In the genomic region with DNA sequence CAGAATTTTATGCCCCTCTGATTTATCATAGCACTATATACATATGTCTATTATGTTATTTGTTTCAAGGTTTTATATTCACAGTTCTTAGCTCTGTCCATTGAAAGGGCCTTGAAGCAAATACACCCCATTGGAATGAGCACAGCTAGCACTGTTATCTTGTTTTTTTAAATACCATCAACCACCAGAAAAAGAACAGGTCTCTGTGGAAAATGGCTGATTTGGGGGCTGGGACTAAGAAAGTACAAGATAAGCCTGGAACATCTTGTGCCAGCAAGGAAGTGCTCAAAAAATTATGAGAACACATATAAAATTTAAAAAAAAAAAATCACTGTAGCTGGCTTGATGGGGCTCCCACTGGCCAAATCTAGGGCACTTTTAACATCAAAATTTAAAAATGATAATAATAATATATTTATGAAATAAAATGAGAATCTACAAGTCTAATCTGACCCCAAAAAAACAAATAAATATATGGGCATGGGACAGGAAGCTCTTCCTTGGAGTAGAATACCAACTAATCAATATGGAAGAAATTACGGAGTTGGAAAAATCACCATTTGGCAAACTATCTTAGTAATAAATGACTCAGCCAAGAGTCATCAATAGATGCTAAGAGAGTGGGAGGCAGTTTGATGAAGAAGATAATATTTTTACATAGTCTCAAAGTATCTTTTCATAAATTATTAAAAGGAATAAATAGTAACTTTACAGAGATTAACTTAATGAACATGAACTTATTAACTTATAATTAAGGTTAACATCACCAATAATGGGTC, we compare ENCODE assay signal across 20 cellular contexts. TPM values are rescaled to one million over a fixed set of nuclear protein-coding genes. Genes with fewer than 3 reads are reported as not detected.
DNase-seq lines count a peak whose midpoint lies in the region; ATAC-seq, FAIRE-seq and TF ChIP-seq lines count a peak whose summit lies in the region.
"Had no signal": no experiment of that assay in that cellular context is flagged by ENCODE, and none has a peak within 500 bp of the region (broad histone marks: within the 10 kb centered on the region; RNA-seq: fewer than 3 reads in every experiment).

No MANE protein-coding gene starts in this region.

- H3K27me3 Mint-ChIP-seq in activated CD4-positive, alpha-beta T cell treated with anti-CD3 and anti-CD28 coated beads, Interleukin-2, amount 10 ng/mL, durations not matched to agents 24 days and 14 days: no peaks in the 10 kb centered on the region
- H3K27me3 Mint-ChIP-seq: B cell; CD4-positive, CD25-positive, alpha-beta regulatory T cell had no signal

- peaks cover 22% of the 10 kb centered on the region for H3K36me3 Mint-ChIP-seq in activated CD4-positive, alpha-beta T cell treated with anti-CD3 and anti-CD28 coated beads, Interleukin-2, amount 10 ng/mL, durations not matched to agents 24 days and 14 days (ENCODE audit: low read depth)

- peaks cover 2% of the 10 kb centered on the region for H3K4me1 Mint-ChIP-seq in activated CD4-positive, alpha-beta T cell treated with anti-CD3 and anti-CD28 coated beads, Interleukin-2, amount 10 ng/mL, durations not matched to agents 24 days and 14 days
- H3K4me1 Mint-ChIP-seq: B cell had no signal

- H3K79me2 ChIP-seq in HCT116 (ENCODE audit: insufficient read depth, low read length): peaks cover 7% of the 10 kb centered on the region; the same call in 1 of the 2 replicates

- no peak overlapping the region for H3K4me3 Mint-ChIP-seq in activated CD4-positive, alpha-beta T cell treated with anti-CD3 and anti-CD28 coated beads, Interleukin-2, amount 10 ng/mL, durations not matched to agents 24 days and 14 days
- H3K4me3 Mint-ChIP-seq: B cell; CD4-positive, CD25-positive, alpha-beta regulatory T cell had no signal

- TF ChIP-seq CTCF in HCT116 (IDR thresholded peaks at IDR 0.05 in 2 of 3, conservative IDR thresholded peaks at IDR 0.05 in 1 of 3; ENCODE audit: borderline replicate concordance in 1 of 3, insufficient read depth in 1 of 3, low read depth in 2 of 3, low read length in 2 of 3) (no peak), fibroblast of mammary gland (conservative IDR thresholded peaks at IDR 0.05; ENCODE audit: control insufficient read depth, insufficient read depth, low read depth, low read length) (no peak), D721Med (IDR thresholded peaks at IDR 0.05; ENCODE audit: insufficient read depth, missing control alignments) (no peak)

- no TSS peak for BruUV-seq in HCT116 (replicated peaks; lab: Mats Ljungman, UMichigan)

- no peaks in the 10 kb centered on the region for H3K27me3 ChIP-seq in HCT116 (ENCODE audit: insufficient read depth, low read length)
- no peaks in the 10 kb centered on the region for H3K27me3 ChIP-seq in skeletal muscle satellite cell (ENCODE audit: control insufficient read depth, insufficient read depth, low read length)

- no peaks in the 10 kb centered on the region for H3K9me3 Mint-ChIP-seq in activated CD4-positive, alpha-beta T cell treated with anti-CD3 and anti-CD28 coated beads, Interleukin-2, amount 10 ng/mL, durations not matched to agents 24 days and 14 days
- H3K9me3 Mint-ChIP-seq: CD4-positive, CD25-positive, alpha-beta regulatory T cell had no signal

- H3K27ac ChIP-seq in HCT116 (ENCODE audit: low read depth, low read length): no peak overlapping the region
- H3K27ac ChIP-seq: SK-N-MC had no signal

- H3K4me2 ChIP-seq in HCT116 (ENCODE audit: low read length) (no peak overlapping the region), skeletal muscle satellite cell (ENCODE audit: low read length) (peak overlapping the region; percentile 55)

- CTCF ChIA-PET in HCT116 (lab: Charles Lee): no interaction called here

- intact Hi-C loops in HCT116 (cut with micrococcal nuclease): no loop called here
- intact Hi-C loops in activated CD4-positive, alpha-beta T cell treated with anti-CD3 and anti-CD28 coated beads, Interleukin-2, amount 10 ng/mL, durations not matched to agents 24 days and 14 days (cut with micrococcal nuclease): no loop called here

- DNase-seq in HCT116 (ENCODE audit: low read depth, low spot score) (no peak), amniotic epithelial cell (ENCODE audit: low read depth) (peak; percentile 95), fibroblast of mammary gland (ENCODE audit: low read depth) (peak; percentile 77), D721Med (ENCODE audit: insufficient read length, low spot score) (no peak), HPDE6-E6E7 (ENCODE audit: extremely low spot score) (no peak)
- no peak for DNase-seq in activated CD4-positive, alpha-beta T cell treated with anti-CD3 and anti-CD28 coated beads, Interleukin-2, amount 10 ng/mL, durations not matched to agents 24 days and 14 days
- DNase-seq: Caco-2; CD4-positive, CD25-positive, alpha-beta regulatory T cell; DMS53; Karpas-422; MM.1S; NCI-H1105; NCI-H1694; NCI-H2227 treated with DMSO at 0.1 percent for 48 hours; NCI-H524 treated with DMSO at 0.1 percent for 48 hours; Right ventricle myocardium superior had no signal

- TF ChIP-seq RAD21 in HCT116 (IDR thresholded peaks at IDR 0.05; ENCODE audit: low read depth): no peak

- no peaks in the 10 kb centered on the region for H3K9me3 ChIP-seq in HCT116 (ENCODE audit: control insufficient read depth in 1 of 2, insufficient read depth in 1 of 2, low read depth in 1 of 2, low read length in 2 of 2)
- no peaks in the 10 kb centered on the region for H3K9me3 ChIP-seq in skeletal muscle satellite cell (replicated peaks; ENCODE audit: low read length)
- H3K9me3 ChIP-seq: Caco-2 had no signal

- no peak overlapping the region for H3K27ac Mint-ChIP-seq in activated CD4-positive, alpha-beta T cell treated with anti-CD3 and anti-CD28 coated beads, Interleukin-2, amount 10 ng/mL, durations not matched to agents 24 days and 14 days
- H3K27ac Mint-ChIP-seq: B cell; CD4-positive, CD25-positive, alpha-beta regulatory T cell had no signal

- H3K9me2 ChIP-seq in HCT116 (ENCODE audit: insufficient read depth): 0 out of 2 replicates have a peak, but pooled peaks cover 4% of the 10 kb centered on the region

- no peak for TF ChIP-seq POLR2A in HCT116 (IDR thresholded peaks at IDR 0.05; ENCODE audit: borderline replicate concordance, extremely low read depth, insufficient read depth, insufficient read length)

- no peak for FAIRE-seq in D721Med (lab: Jason Lieb, UNC)
- FAIRE-seq: RCC 7860 had no signal

- H3K4me1 ChIP-seq in HCT116 (ENCODE audit: control insufficient read depth in 1 of 2, insufficient read depth in 2 of 2, low read length in 2 of 2) (peaks cover 0 to 6% of the 10 kb centered on the region in 2 experiments; a peak in 2 of 4 replicates), skeletal muscle satellite cell (ENCODE audit: control insufficient read depth, insufficient read depth, low read length) (peaks cover 45% of the 10 kb centered on the region)

- ATAC-seq in HCT116: no peak

- H3K4me3 ChIP-seq in HCT116 (replicated peaks in 1 of 2; ENCODE audit: low read depth in 1 of 2, low read length in 2 of 2) (no peak overlapping the region), fibroblast of mammary gland (ENCODE audit: control insufficient read depth, low read depth, low read length) (no peak overlapping the region), skeletal muscle satellite cell (ENCODE audit: low read length) (no peak overlapping the region)
- H3K4me3 ChIP-seq: SK-N-MC had no signal

- no peak overlapping the region for H2AFZ ChIP-seq in HCT116 (ENCODE audit: low read depth, low read length, poor library complexity, severe bottlenecking)

- H3K9ac ChIP-seq in HCT116 (ENCODE audit: low read length) (no peak overlapping the region), skeletal muscle satellite cell (ENCODE audit: low read depth, low read length) (no peak overlapping the region)

- H4K20me1 ChIP-seq in HCT116 (ENCODE audit: insufficient read depth): no peaks in the 10 kb centered on the region

- RAD21 ChIA-PET in HCT116 (lab: Charles Lee; ENCODE audit: low non-redundant PET in 1 of 2, low total read pairs in 2 of 2, uncharacterized antibody in 2 of 2, unreplicated experiment in 2 of 2): no interaction called here

- H3K36me3 ChIP-seq in HCT116 (ENCODE audit: control insufficient read depth in 1 of 2, insufficient read depth in 2 of 2, low read length in 2 of 2) (peaks cover 0 to 2% of the 10 kb centered on the region in 2 experiments; a peak in 1 of 4 replicates), skeletal muscle satellite cell (ENCODE audit: insufficient read depth, low read length) (peaks cover 5% of the 10 kb centered on the region)

- POLR2A ChIA-PET in HCT116 (lab: Charles Lee): no interaction called here

TF ChIP-seq in HCT116, 20 proteins besides CTCF, POLR2A, EP300 and RAD21 (continues in another document):
- TF ChIP-seq SIN3A (IDR thresholded peaks at IDR 0.05; ENCODE audit: low read depth) (no peak), JUND (IDR thresholded peaks at IDR 0.05) (no peak), FOSL1 (IDR thresholded peaks at IDR 0.05; ENCODE audit: low read depth) (peak; percentile 33; the same call in 1 of the 2 replicates), ELF1 (IDR thresholded peaks at IDR 0.05; ENCODE audit: borderline replicate concordance, low read depth) (no peak), EZH2 (IDR thresholded peaks at IDR 0.05) (no peak), POLR2AphosphoS5 (IDR thresholded peaks at IDR 0.05; ENCODE audit: low read depth, low read length) (no peak)

RNA-seq across cellular contexts. Expression of a gene that starts 20.5 kb away (rescaled TPM):
- 26.3 TPM for total RNA-seq in HCT116 (2021; ENCODE audit: unreplicated experiment)
- 6.8 and 7.7 TPM in 2 replicates for polyA plus RNA-seq in HCT116 (2012)
- 27.3 and 48.4 TPM in 2 replicates for total RNA-seq in skeletal muscle satellite cell (2012; rRNA removed)
- 13.0 and 14.3 TPM in 2 replicates for total RNA-seq in activated CD4-positive, alpha-beta T cell treated with anti-CD3 and anti-CD28 coated beads, Interleukin-2, amount 10 ng/mL, durations not matched to agents 24 days and 14 days

RNA-seq across cellular contexts. Expression of a gene that starts 20.9 kb away (rescaled TPM):
- 123 TPM for total RNA-seq in HCT116 (2021; ENCODE audit: unreplicated experiment)
- polyA plus RNA-seq in HCT116 (2012): 42.5 and 61.0 TPM in 2 replicates
- 60.1 and 61.3 TPM in 2 replicates for total RNA-seq in skeletal muscle satellite cell (2012; rRNA removed)
- 171 and 179 TPM in 2 replicates for total RNA-seq in activated CD4-positive, alpha-beta T cell treated with anti-CD3 and anti-CD28 coated beads, Interleukin-2, amount 10 ng/mL, durations not matched to agents 24 days and 14 days

Comparison
In these comparisons a context has a peak if more than half of its experiments do, and no peak if none do; other contexts are left out.
1. DNase-seq: peak in amniotic epithelial cell (single experiment) and fibroblast of mammary gland (single experiment); none in HCT116 (single experiment), activated CD4-positive, alpha-beta T cell treated with anti-CD3 and anti-CD28 coated beads, Interleukin-2, amount 10 ng/mL, durations not matched to agents 24 days and 14 days (single experiment), D721Med (single experiment) and HPDE6-E6E7 (single experiment).